10 cellular contexts compared by ENCODE assay signal in the genomic region with DNA sequence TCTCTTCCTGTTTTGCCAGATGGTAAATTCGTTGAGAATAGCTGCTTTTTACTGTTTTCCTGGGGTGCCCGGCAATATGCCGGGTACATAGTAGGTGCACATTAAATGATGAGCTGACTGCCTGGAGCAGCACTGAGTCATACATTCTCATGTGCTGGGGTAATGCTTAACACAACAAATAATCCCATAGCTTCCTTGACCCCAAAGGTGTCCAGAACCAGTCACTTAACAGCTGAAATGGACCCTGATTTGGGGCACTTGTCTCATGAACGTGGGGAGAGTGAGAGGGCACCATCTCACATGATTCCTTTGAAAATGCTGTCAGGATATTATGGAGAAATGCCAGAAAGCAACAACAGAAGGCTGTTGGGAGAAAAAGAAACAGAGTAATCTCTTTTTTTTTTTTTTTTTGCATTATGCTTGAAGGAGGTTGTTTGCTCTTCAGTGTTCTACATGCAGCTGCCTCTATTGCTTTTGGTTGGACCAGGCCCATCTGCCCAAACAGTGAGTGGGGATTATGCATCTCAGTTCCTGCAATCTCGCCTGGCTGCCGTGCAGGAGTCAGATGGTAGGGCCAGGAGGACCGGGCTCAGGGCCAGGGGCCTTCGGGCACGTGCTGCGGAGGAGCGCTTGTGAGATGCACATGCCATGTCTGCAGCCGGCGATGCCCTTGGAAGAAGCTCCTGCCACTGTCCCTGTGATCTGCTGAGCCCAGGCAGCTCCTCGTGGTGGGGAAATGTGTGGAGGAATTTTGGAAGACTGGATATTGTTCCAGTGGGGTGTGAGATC.
DNase-seq lines count a peak whose midpoint lies in the region; ATAC-seq, FAIRE-seq and TF ChIP-seq lines count a peak whose summit lies in the region.
"Had no signal": no experiment of that assay in that cellular context is flagged by ENCODE, and none has a peak within 500 bp of the region (broad histone marks: within the 10 kb centered on the region; RNA-seq: fewer than 3 reads in every experiment).

No MANE protein-coding gene starts in this region.

- FAIRE-seq in H54 (lab: Jason Lieb, UNC), result no peak

- TF ChIP-seq CTCF in dorsolateral prefrontal cortex (IDR thresholded peaks at IDR 0.05 in 54 of 56, conservative IDR thresholded peaks at IDR 0.05 in 2 of 56; ENCODE audit: low read depth in 1 of 56, partially characterized antibody in 56 of 56) (no peak), gastrocnemius medialis (IDR thresholded peaks at IDR 0.05 in 4 of 5, conservative IDR thresholded peaks at IDR 0.05 in 1 of 5) (no peak)

- H3K4me1 ChIP-seq in gastrocnemius medialis, result peaks cover 24 to 27% of the 10 kb centered on the region in 2 donors
- no peaks in the 10 kb centered on the region for H3K4me1 ChIP-seq in CD4-positive, alpha-beta memory T cell (ENCODE audit: insufficient read depth, low read length)

- H3K9me3 Mint-ChIP-seq in CD4-positive, alpha-beta memory T cell, result no peaks in the 10 kb centered on the region
- no peaks in the 10 kb centered on the region for H3K9me3 Mint-ChIP-seq in activated CD4-positive, alpha-beta memory T cell treated with anti-CD3 and anti-CD28 coated beads, Interleukin-2, amount 10 ng/mL, durations not matched to agents 7 days and 5 days

- no peak overlapping the region for H3K4me3 ChIP-seq in dorsolateral prefrontal cortex
- no peak overlapping the region for H3K4me3 ChIP-seq in gastrocnemius medialis
- no peak overlapping the region for H3K4me3 ChIP-seq in CD4-positive, alpha-beta memory T cell (ENCODE audit: low read length in 2 of 2)

- H3K27me3 ChIP-seq in dorsolateral prefrontal cortex (no peaks in the 10 kb centered on the region), gastrocnemius medialis (no peaks in the 10 kb centered on the region)
- no peaks in the 10 kb centered on the region for H3K27me3 ChIP-seq in CD4-positive, alpha-beta memory T cell (ENCODE audit: insufficient read depth, low read length)

- no peak overlapping the region for H3K27ac Mint-ChIP-seq in CD4-positive, alpha-beta memory T cell
- no peak overlapping the region for H3K27ac Mint-ChIP-seq in activated CD4-positive, alpha-beta memory T cell treated with anti-CD3 and anti-CD28 coated beads, Interleukin-2, amount 10 ng/mL, durations not matched to agents 7 days and 5 days

- DNase-seq in H54 (ENCODE audit: insufficient read length, low spot score) (peak; percentile 21), NCI-H446 (lab: John Stamatoyannopoulos, UW) (peak; percentile 86 to 95), dorsolateral prefrontal cortex (peak; percentile 37 to 80 (median 62)), gastrocnemius medialis (peak; percentile 37 to 56), HuH-7 (ENCODE audit: low spot score) (no peak)
- DNase-seq in CD4-positive, alpha-beta memory T cell, result no peak
- DNase-seq in activated CD4-positive, alpha-beta memory T cell treated with anti-CD3 and anti-CD28 coated beads, Interleukin-2, amount 10 ng/mL, durations not matched to agents 7 days and 5 days, result no peak
- DNase-seq: activated effector memory CD4-positive, alpha-beta T cell treated with Interleukin-2 at 50 U/mL for 16 hours; hippocampal formation; NCI-H2107 had no signal

- intact Hi-C loops in dorsolateral prefrontal cortex (cut with DNase I) (no loop called here), gastrocnemius medialis (cut with DNase I; ENCODE audit: low total_unique reads) (no loop called here)
- intact Hi-C loops in CD4-positive, alpha-beta memory T cell (cut with micrococcal nuclease), result no loop called here

- in situ Hi-C loops in gastrocnemius medialis (cut with MboI; ENCODE audit: low sequenced_read_pairs in 4 of 4), result loop anchor here in 1 of 4 donors (25.0 kb wide), 1 partner anchor 221 kb away; no protein-coding TSS in a partner anchor

- CTCF ChIA-PET in CD4-positive, alpha-beta memory T cell (lab: Charles Lee; ENCODE audit: partially characterized antibody), result no interaction called here
- CTCF ChIA-PET in activated CD4-positive, alpha-beta memory T cell treated with anti-CD3 and anti-CD28 coated beads, Interleukin-2, amount 10 ng/mL, durations not matched to agents 7 days and 5 days (lab: Charles Lee), result interaction anchor here (0.7 to 1.3 kb wide), 3 partner anchors 63 to 219 kb away, joined by 3 to 4 read pairs (median 3); no protein-coding TSS in a partner anchor

- peaks cover 0 to 2% (median 0%) of the 10 kb centered on the region in 4 donors for H3K4me1 Mint-ChIP-seq in CD4-positive, alpha-beta memory T cell
- H3K4me1 Mint-ChIP-seq in activated CD4-positive, alpha-beta memory T cell treated with anti-CD3 and anti-CD28 coated beads, Interleukin-2, amount 10 ng/mL, durations not matched to agents 7 days and 5 days, result peaks cover 7% of the 10 kb centered on the region

- peak; percentile 32 to 34 for ATAC-seq in gastrocnemius medialis

- H3K36me3 ChIP-seq in gastrocnemius medialis, result no peaks in the 10 kb centered on the region
- H3K36me3 ChIP-seq in CD4-positive, alpha-beta memory T cell (ENCODE audit: insufficient read depth, low read length), result no peaks in the 10 kb centered on the region

- no peak for TF ChIP-seq POLR2A in H54 (IDR thresholded peaks at IDR 0.05; ENCODE audit: low read depth, low read length)
- no peak for TF ChIP-seq POLR2A in gastrocnemius medialis (IDR thresholded peaks at IDR 0.05)

- no peak overlapping the region for H3K4me3 Mint-ChIP-seq in CD4-positive, alpha-beta memory T cell
- H3K4me3 Mint-ChIP-seq in activated CD4-positive, alpha-beta memory T cell treated with anti-CD3 and anti-CD28 coated beads, Interleukin-2, amount 10 ng/mL, durations not matched to agents 7 days and 5 days, result no peak overlapping the region

- peak overlapping the region in 44 of 59 donors; percentile 0 to 77 (median 58) for H3K27ac ChIP-seq in dorsolateral prefrontal cortex
- no peak overlapping the region for H3K27ac ChIP-seq in gastrocnemius medialis
- H3K27ac ChIP-seq in CD4-positive, alpha-beta memory T cell (ENCODE audit: low read depth, low read length), result no peak overlapping the region

- POLR2A ChIA-PET in CD4-positive, alpha-beta memory T cell (lab: Charles Lee; ENCODE audit: partially characterized antibody), result no interaction called here
- POLR2A ChIA-PET in activated CD4-positive, alpha-beta memory T cell treated with anti-CD3 and anti-CD28 coated beads, Interleukin-2, amount 10 ng/mL, durations not matched to agents 7 days and 5 days (lab: Charles Lee), result no interaction called here

- peaks cover 0 to 2% of the 10 kb centered on the region in 2 donors for H3K27me3 Mint-ChIP-seq in CD4-positive, alpha-beta memory T cell
- peaks cover 33% of the 10 kb centered on the region for H3K27me3 Mint-ChIP-seq in activated CD4-positive, alpha-beta memory T cell treated with anti-CD3 and anti-CD28 coated beads, Interleukin-2, amount 10 ng/mL, durations not matched to agents 7 days and 5 days

- H3K9me3 ChIP-seq in gastrocnemius medialis, result no peaks in the 10 kb centered on the region
- no peaks in the 10 kb centered on the region for H3K9me3 ChIP-seq in CD4-positive, alpha-beta memory T cell (ENCODE audit: control insufficient read depth in 1 of 2, low read length in 2 of 2)

- no peaks in the 10 kb centered on the region for H3K36me3 Mint-ChIP-seq in CD4-positive, alpha-beta memory T cell
- H3K36me3 Mint-ChIP-seq in activated CD4-positive, alpha-beta memory T cell treated with anti-CD3 and anti-CD28 coated beads, Interleukin-2, amount 10 ng/mL, durations not matched to agents 7 days and 5 days (ENCODE audit: low read depth), result no peaks in the 10 kb centered on the region

Comparison
In these comparisons a context has a peak if more than half of its experiments do, and no peak if none do; other contexts are left out.
1. DNase-seq: peak in H54 (single experiment), NCI-H446 (2 of 2), dorsolateral prefrontal cortex (10 of 10) and gastrocnemius medialis (2 of 2); none in HuH-7 (single experiment), CD4-positive, alpha-beta memory T cell (0 of 5) and activated CD4-positive, alpha-beta memory T cell treated with anti-CD3 and anti-CD28 coated beads, Interleukin-2, amount 10 ng/mL, durations not matched to agents 7 days and 5 days (single experiment).
2. H3K27ac ChIP-seq: peak in dorsolateral prefrontal cortex (44 of 59); none in gastrocnemius medialis (0 of 4) and CD4-positive, alpha-beta memory T cell (single experiment).